In genomic region chr4:111221371-111221770, GRCh38 we compare ENCODE assay signal across 39 cellular contexts.
"Had no signal": no experiment of that assay in that cellular context is flagged by ENCODE, and none has a peak within 500 bp of the region (broad histone marks: within the 10 kb centered on the region; RNA-seq: fewer than 3 reads in every experiment).

No MANE protein-coding gene starts in this region.

- H3K4me1 ChIP-seq: adrenal gland, ascending aorta, body of pancreas, breast epithelium had no signal

- H3K9me3 Mint-ChIP-seq: activated naive CD4-positive, alpha-beta T cell treated with anti-CD3 and anti-CD28 coated beads, Interleukin-2, amount 10 ng/mL, durations not matched to agents 7 days and 5 days; activated naive CD4-positive, alpha-beta T cell treated with anti-CD3 and anti-CD28 coated beads, Interleukin-2, amount 50 U/mL, for 72 hours; activated naive CD8-positive, alpha-beta T cell treated with anti-CD3 and anti-CD28 coated beads for 36 hours; activated naive CD8-positive, alpha-beta T cell treated with anti-CD3 and anti-CD28 coated beads, Interleukin-2, amount 10 ng/mL, durations not matched to agents 7 days and 5 days; activated naive CD8-positive, alpha-beta T cell treated with anti-CD3 and anti-CD28 coated beads, Interleukin-2, amount 50 U/mL, for 24 hours; activated T-cell treated with anti-CD3 and anti-CD28 coated beads, Interleukin-2, amount 50 U/mL, for 24 hours; activated T-helper 1 cell treated with anti-CD3 and anti-CD28 coated beads, Interleukin-12 subunit alpha, Interleukin-12 subunit beta, Interleukin-2, Interleukin-4 antibody, amounts not matched to agents 30 ng/mL and 10 ng/mL and 1 ng/mL, durations not matched to agents 14 hours and 24 hours and 36 hours; activated T-helper 2 cell treated with anti-CD3 and anti-CD28 coated beads, Interferon-gamma antibody, Interleukin-2, Interleukin-4, amounts not matched to agents 10 μg/mL and 5 μg/mL and 100 μg/mL, durations not matched to agents 14 hours and 24 hours and 36 hours; brain had no signal

- H3K36me3 Mint-ChIP-seq: activated naive CD4-positive, alpha-beta T cell treated with anti-CD3 and anti-CD28 coated beads, Interleukin-2, amount 10 ng/mL, durations not matched to agents 7 days and 5 days; activated naive CD4-positive, alpha-beta T cell treated with anti-CD3 and anti-CD28 coated beads, Interleukin-2, amount 50 U/mL, for 24 hours; activated naive CD4-positive, alpha-beta T cell treated with anti-CD3 and anti-CD28 coated beads, Interleukin-2, amount 50 U/mL, for 72 hours; activated naive CD8-positive, alpha-beta T cell; activated naive CD8-positive, alpha-beta T cell treated with anti-CD3 and anti-CD28 coated beads for 36 hours; activated naive CD8-positive, alpha-beta T cell treated with anti-CD3 and anti-CD28 coated beads, Interleukin-2, amount 10 ng/mL, durations not matched to agents 7 days and 5 days; brain had no signal

- ATAC-seq: activated naive CD4-positive, alpha-beta T cell treated with anti-CD3 and anti-CD28 coated beads, Interleukin-2, amount 50 U/mL, for 72 hours; activated naive CD8-positive, alpha-beta T cell treated with anti-CD3 and anti-CD28 coated beads, Interleukin-2, amount 50 U/mL, for 24 hours; activated T-cell treated with anti-CD3 and anti-CD28 coated beads, Interleukin-2, amount 50 U/mL, for 4 hours; activated T-cell treated with anti-CD3 and anti-CD28 coated beads, Interleukin-2, amount 50 U/mL, for 72 hours; activated T-helper 17 cell treated with anti-CD3 and anti-CD28 coated beads, Interleukin-2, amount 50 U/mL, for 72 hours; body of pancreas had no signal

- H3K27ac ChIP-seq: adrenal gland, ascending aorta, body of pancreas, brain microvascular endothelial cell, breast epithelium, cardiac muscle cell had no signal

- H3K27me3 Mint-ChIP-seq: activated naive CD4-positive, alpha-beta T cell treated with anti-CD3 and anti-CD28 coated beads, Interleukin-2, amount 10 ng/mL, durations not matched to agents 7 days and 5 days; activated naive CD4-positive, alpha-beta T cell treated with anti-CD3 and anti-CD28 coated beads, Interleukin-2, amount 50 U/mL, for 24 hours; activated naive CD8-positive, alpha-beta T cell; activated naive CD8-positive, alpha-beta T cell treated with anti-CD3 and anti-CD28 coated beads for 36 hours; activated naive CD8-positive, alpha-beta T cell treated with anti-CD3 and anti-CD28 coated beads, Interleukin-2, amount 10 ng/mL, durations not matched to agents 7 days and 5 days; activated naive CD8-positive, alpha-beta T cell treated with anti-CD3 and anti-CD28 coated beads, Interleukin-2, amount 50 U/mL, for 24 hours; activated T-cell treated with anti-CD3 and anti-CD28 coated beads, Interleukin-2, amount 50 U/mL, for 24 hours; activated T-helper 17 cell treated with anti-CD3 and anti-CD28 coated beads, Interleukin-2, amount 50 U/mL, for 72 hours; central memory CD8-positive, alpha-beta T cell had no signal

- FAIRE-seq: astrocyte, bronchial epithelial cell had no signal

- DNase-seq: activated effector memory CD4-positive, alpha-beta T cell treated with anti-CD3 and anti-CD28 coated beads, Interleukin-2, amount 50 U/mL, for 16 hours; activated effector memory CD4-positive, alpha-beta T cell treated with Interleukin-2 at 50 U/mL for 16 hours; activated gamma-delta T cell; activated gamma-delta T cell treated with Interleukin-2 at 50 U/mL for 16 hours; activated naive CD4-positive, alpha-beta T cell; activated naive CD4-positive, alpha-beta T cell treated with anti-CD3 and anti-CD28 coated beads for 36 hours; activated naive CD4-positive, alpha-beta T cell treated with anti-CD3 and anti-CD28 coated beads, Interleukin-2, amount 10 ng/mL, durations not matched to agents 7 days and 5 days; activated naive CD4-positive, alpha-beta T cell treated with anti-CD3 and anti-CD28 coated beads, Interleukin-2, amount 50 U/mL, for 16 hours; activated naive CD4-positive, alpha-beta T cell treated with Interleukin-2 at 50 U/mL for 16 hours; activated naive CD8-positive, alpha-beta T cell treated with anti-CD3 and anti-CD28 coated beads for 36 hours; activated naive CD8-positive, alpha-beta T cell treated with anti-CD3 and anti-CD28 coated beads, Interleukin-2, amount 10 ng/mL, durations not matched to agents 7 days and 5 days; activated naive CD8-positive, alpha-beta T cell treated with anti-CD3 and anti-CD28 coated beads, Interleukin-2, amount 50 U/mL, for 24 hours; activated T-cell treated with anti-CD3 and anti-CD28 coated beads, Interleukin-2, amount 50 U/mL, for 24 hours; activated T-cell treated with anti-CD3 and anti-CD28 coated beads, Interleukin-2, amount 50 U/mL, for 4 hours; activated T-cell treated with anti-CD3 and anti-CD28 coated beads, Interleukin-2, amount 50 U/mL, for 48 hours; activated T-cell treated with anti-CD3 and anti-CD28 coated beads, Interleukin-2, amount 50 U/mL, for 72 hours; adrenal gland; amniotic stem cell; amygdala; anterior cingulate cortex; aorta; body of pancreas; brain microvascular endothelial cell; caudate nucleus; central memory CD4-positive, alpha-beta T cell; cerebellar nuclear complex had no signal

- H3K4me3 Mint-ChIP-seq: activated naive CD4-positive, alpha-beta T cell treated with anti-CD3 and anti-CD28 coated beads for 36 hours; activated naive CD4-positive, alpha-beta T cell treated with anti-CD3 and anti-CD28 coated beads, Interleukin-2, amount 10 ng/mL, durations not matched to agents 7 days and 5 days; activated naive CD4-positive, alpha-beta T cell treated with anti-CD3 and anti-CD28 coated beads, Interleukin-2, amount 50 U/mL, for 24 hours; activated naive CD8-positive, alpha-beta T cell; activated naive CD8-positive, alpha-beta T cell treated with anti-CD3 and anti-CD28 coated beads for 36 hours; activated naive CD8-positive, alpha-beta T cell treated with anti-CD3 and anti-CD28 coated beads, Interleukin-2, amount 10 ng/mL, durations not matched to agents 7 days and 5 days; activated naive CD8-positive, alpha-beta T cell treated with anti-CD3 and anti-CD28 coated beads, Interleukin-2, amount 50 U/mL, for 24 hours; activated T-cell treated with anti-CD3 and anti-CD28 coated beads, Interleukin-2, amount 50 U/mL, for 24 hours; activated T-cell treated with anti-CD3 and anti-CD28 coated beads, Interleukin-2, amount 50 U/mL, for 4 hours; activated T-cell treated with anti-CD3 and anti-CD28 coated beads, Interleukin-2, amount 50 U/mL, for 72 hours; activated T-helper 1 cell treated with anti-CD3 and anti-CD28 coated beads, Interleukin-12 subunit alpha, Interleukin-12 subunit beta, Interleukin-2, Interleukin-4 antibody, amounts not matched to agents 30 ng/mL and 10 ng/mL and 1 ng/mL, durations not matched to agents 14 hours and 24 hours and 36 hours; activated T-helper 17 cell treated with anti-CD3 and anti-CD28 coated beads, Interleukin-2, amount 50 U/mL, for 72 hours; brain; central memory CD8-positive, alpha-beta T cell had no signal

- H3K36me3 ChIP-seq: adrenal gland, ascending aorta, brain microvascular endothelial cell, breast epithelium, cardiac muscle cell had no signal

- H3K4me3 ChIP-seq: adrenal gland, ascending aorta, body of pancreas, breast epithelium, cardiac muscle cell had no signal

- H3K27me3 ChIP-seq: adrenal gland, ascending aorta, body of pancreas, brain microvascular endothelial cell, breast epithelium, cardiac muscle cell had no signal

- H3K4me1 Mint-ChIP-seq: activated naive CD4-positive, alpha-beta T cell treated with anti-CD3 and anti-CD28 coated beads, Interleukin-2, amount 10 ng/mL, durations not matched to agents 7 days and 5 days; activated naive CD4-positive, alpha-beta T cell treated with anti-CD3 and anti-CD28 coated beads, Interleukin-2, amount 50 U/mL, for 24 hours; activated naive CD8-positive, alpha-beta T cell treated with anti-CD3 and anti-CD28 coated beads for 36 hours; activated naive CD8-positive, alpha-beta T cell treated with anti-CD3 and anti-CD28 coated beads, Interleukin-2, amount 10 ng/mL, durations not matched to agents 7 days and 5 days; activated naive CD8-positive, alpha-beta T cell treated with anti-CD3 and anti-CD28 coated beads, Interleukin-2, amount 50 U/mL, for 24 hours; activated T-helper 17 cell treated with anti-CD3 and anti-CD28 coated beads, Interleukin-2, amount 50 U/mL, for 72 hours; brain; central memory CD8-positive, alpha-beta T cell had no signal

- H3K9me3 ChIP-seq: adrenal gland, body of pancreas, breast epithelium had no signal

- H3K27ac Mint-ChIP-seq: activated naive CD4-positive, alpha-beta T cell treated with anti-CD3 and anti-CD28 coated beads for 36 hours; activated naive CD4-positive, alpha-beta T cell treated with anti-CD3 and anti-CD28 coated beads, Interleukin-2, amount 10 ng/mL, durations not matched to agents 7 days and 5 days; activated naive CD4-positive, alpha-beta T cell treated with anti-CD3 and anti-CD28 coated beads, Interleukin-2, amount 50 U/mL, for 24 hours; activated naive CD4-positive, alpha-beta T cell treated with anti-CD3 and anti-CD28 coated beads, Interleukin-2, amount 50 U/mL, for 72 hours; activated naive CD8-positive, alpha-beta T cell; activated naive CD8-positive, alpha-beta T cell treated with anti-CD3 and anti-CD28 coated beads for 36 hours; activated naive CD8-positive, alpha-beta T cell treated with anti-CD3 and anti-CD28 coated beads, Interleukin-2, amount 10 ng/mL, durations not matched to agents 7 days and 5 days; activated naive CD8-positive, alpha-beta T cell treated with anti-CD3 and anti-CD28 coated beads, Interleukin-2, amount 50 U/mL, for 24 hours; activated T-cell treated with anti-CD3 and anti-CD28 coated beads, Interleukin-2, amount 50 U/mL, for 24 hours; activated T-cell treated with anti-CD3 and anti-CD28 coated beads, Interleukin-2, amount 50 U/mL, for 72 hours; activated T-helper 1 cell treated with anti-CD3 and anti-CD28 coated beads, Interleukin-12 subunit alpha, Interleukin-12 subunit beta, Interleukin-2, Interleukin-4 antibody, amounts not matched to agents 30 ng/mL and 10 ng/mL and 1 ng/mL, durations not matched to agents 14 hours and 24 hours and 36 hours; activated T-helper 17 cell treated with anti-CD3 and anti-CD28 coated beads, Interleukin-2, amount 50 U/mL, for 72 hours; activated T-helper 2 cell treated with anti-CD3 and anti-CD28 coated beads, Interferon-gamma antibody, Interleukin-2, Interleukin-4, amounts not matched to agents 10 μg/mL and 5 μg/mL and 100 μg/mL, durations not matched to agents 14 hours and 24 hours and 36 hours; brain had no signal
